In the genomic region with DNA sequence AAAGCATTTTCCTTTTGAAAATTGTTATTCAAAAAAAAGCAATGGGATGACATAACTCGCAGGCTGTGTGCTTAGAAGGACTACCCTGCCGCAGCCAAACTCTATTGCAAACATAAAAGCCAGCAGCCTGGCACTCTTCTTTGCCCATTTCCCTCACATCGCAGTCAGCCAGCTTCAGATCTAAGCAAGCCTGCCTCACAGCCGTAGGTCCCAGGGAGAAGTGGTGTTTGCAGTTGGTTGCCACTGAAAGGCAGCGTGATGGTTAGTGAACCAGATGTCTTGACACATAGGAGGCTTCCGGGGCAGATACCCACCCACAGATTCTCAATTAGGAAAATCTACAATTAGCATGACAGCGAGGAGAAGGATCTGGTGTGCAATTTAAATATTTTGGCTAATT, we compare ENCODE assay signal across 12 cellular contexts.
A peak's percentile ranks its signal among the peaks of the same experiment; 100 is the strongest.
DNase-seq lines count a peak whose midpoint lies in the region; ATAC-seq and TF ChIP-seq lines count a peak whose summit lies in the region.
"Had no signal": no experiment of that assay in that cellular context is flagged by ENCODE, and none has a peak within 500 bp of the region (broad histone marks: within the 10 kb centered on the region; RNA-seq: fewer than 3 reads in every experiment).

No MANE protein-coding gene starts in this region.

- H3K4me3 ChIP-seq in CD8-positive, alpha-beta T cell (ENCODE audit: low read depth, low read length), result no peak overlapping the region
- H3K4me3 ChIP-seq in neural progenitor cell, result peak overlapping the region; percentile 4
- H3K4me3 ChIP-seq in colonic mucosa, result no peak overlapping the region
- H3K4me3 ChIP-seq: K562, sigmoid colon had no signal

- peak overlapping the region; percentile 81 for H3K27ac Mint-ChIP-seq in CD8-positive, alpha-beta T cell
- no peak overlapping the region for H3K27ac Mint-ChIP-seq in neural progenitor cell
- H3K27ac Mint-ChIP-seq: dendritic cell treated with granulocyte-macrophage colony-stimulating factor and Interleukin-4, amounts not matched to agents 40 ng/mL and 50 ng/mL, for 4 days had no signal

- no peaks in the 10 kb centered on the region for H3K36me3 ChIP-seq in CD8-positive, alpha-beta T cell (ENCODE audit: insufficient read depth, low read length)
- no peaks in the 10 kb centered on the region for H3K36me3 ChIP-seq in neural progenitor cell
- no peaks in the 10 kb centered on the region for H3K36me3 ChIP-seq in colonic mucosa
- H3K36me3 ChIP-seq: sigmoid colon had no signal

- H3K27me3 Mint-ChIP-seq in CD8-positive, alpha-beta T cell (ENCODE audit: low read depth), result no peaks in the 10 kb centered on the region
- H3K27me3 Mint-ChIP-seq in neural progenitor cell (ENCODE audit: insufficient read depth, low read depth), result peaks cover 3% of the 10 kb centered on the region

- no peak for TF ChIP-seq CTCF in CD8-positive, alpha-beta T cell (IDR thresholded peaks at IDR 0.05)
- no peak for TF ChIP-seq CTCF in neural progenitor cell (IDR thresholded peaks at IDR 0.05)
- no peak for TF ChIP-seq CTCF in colonic mucosa (IDR thresholded peaks at IDR 0.05)

- peaks cover 54% of the 10 kb centered on the region for H3K4me1 ChIP-seq in CD8-positive, alpha-beta T cell (ENCODE audit: insufficient read depth, low read length)
- H3K4me1 ChIP-seq in neural progenitor cell (peaks cover 29% of the 10 kb centered on the region), colonic mucosa (no peaks in the 10 kb centered on the region)
- H3K4me1 ChIP-seq: sigmoid colon had no signal

- peaks cover 3% of the 10 kb centered on the region for H3K9me3 Mint-ChIP-seq in CD8-positive, alpha-beta T cell
- H3K9me3 Mint-ChIP-seq in neural progenitor cell, result peaks cover 6% of the 10 kb centered on the region

- H3K9ac ChIP-seq in neural progenitor cell (no peak overlapping the region), colonic mucosa (ENCODE audit: low read depth in 2 of 2, low read length in 2 of 2) (no peak overlapping the region)

- H3K4me1 Mint-ChIP-seq in CD8-positive, alpha-beta T cell (ENCODE audit: low read depth), result peaks cover 58% of the 10 kb centered on the region
- peaks cover 21% of the 10 kb centered on the region for H3K4me1 Mint-ChIP-seq in neural progenitor cell

- H3K9me3 ChIP-seq in CD8-positive, alpha-beta T cell (ENCODE audit: low read length), result peaks cover 2% of the 10 kb centered on the region
- H3K9me3 ChIP-seq in neural progenitor cell (ENCODE audit: low read depth), result peaks cover 3% of the 10 kb centered on the region
- no peaks in the 10 kb centered on the region for H3K9me3 ChIP-seq in colonic mucosa

- peak overlapping the region; percentile 59 for H3K4me2 ChIP-seq in neural progenitor cell

- peak overlapping the region; percentile 40 for H3K4me3 Mint-ChIP-seq in CD8-positive, alpha-beta T cell
- no peak overlapping the region for H3K4me3 Mint-ChIP-seq in neural progenitor cell
- H3K4me3 Mint-ChIP-seq: dendritic cell treated with granulocyte-macrophage colony-stimulating factor and Interleukin-4, amounts not matched to agents 40 ng/mL and 50 ng/mL, for 4 days had no signal

- H3K27me3 ChIP-seq in CD8-positive, alpha-beta T cell (ENCODE audit: insufficient read depth, low read length), result no peaks in the 10 kb centered on the region
- H3K27me3 ChIP-seq in neural progenitor cell, result no peaks in the 10 kb centered on the region
- H3K27me3 ChIP-seq in colonic mucosa, result no peaks in the 10 kb centered on the region
- H3K27me3 ChIP-seq: sigmoid colon had no signal

- no peak overlapping the region for H3K27ac ChIP-seq in CD8-positive, alpha-beta T cell (ENCODE audit: low read depth, low read length)
- H3K27ac ChIP-seq in neural progenitor cell, result peak overlapping the region; percentile 94
- H3K27ac ChIP-seq in colonic mucosa, result no peak overlapping the region
- H3K27ac ChIP-seq: sigmoid colon had no signal

- H2AFZ ChIP-seq in neural progenitor cell (replicated peaks), result no peak overlapping the region

- no peaks in the 10 kb centered on the region for H3K79me2 ChIP-seq in neural progenitor cell (ENCODE audit: low read depth)

- peak; percentile 27 for ATAC-seq in CD8-positive, alpha-beta T cell
- no peak for ATAC-seq in HG02763 (IDR thresholded peaks at IDR 0.05; ENCODE audit: unreplicated experiment)
- ATAC-seq: K562 had no signal

- peaks cover 16% of the 10 kb centered on the region for H3F3A ChIP-seq in neural progenitor cell (ENCODE audit: low read depth)

- CTCF ChIA-PET in CD8-positive, alpha-beta T cell (lab: Charles Lee), result interaction anchor here (0.6 to 8.8 kb wide), 2 partner anchors 35 to 145 kb away, joined by 3 to 70 read pairs; no protein-coding TSS in a partner anchor

- POLR2A ChIA-PET in CD8-positive, alpha-beta T cell (lab: Charles Lee), result no interaction called here

- no peaks in the 10 kb centered on the region for H4K20me1 ChIP-seq in neural progenitor cell (ENCODE audit: low read depth)

- intact Hi-C loops in CD8-positive, alpha-beta T cell (cut with DNase I, micrococcal nuclease), result no loop called here
- intact Hi-C loops in colonic mucosa (cut with DNase I), result no loop called here

- peaks cover 3% of the 10 kb centered on the region for H3K36me3 Mint-ChIP-seq in CD8-positive, alpha-beta T cell
- H3K36me3 Mint-ChIP-seq in neural progenitor cell, result no peaks in the 10 kb centered on the region

- peak in 6 of 7 experiments; percentile 6 to 72 (median 38) for DNase-seq in CD8-positive, alpha-beta T cell
- DNase-seq in SHP77 (lab: John Stamatoyannopoulos, UW) (peak; percentile 61 to 71), neural progenitor cell (ENCODE audit: low spot score) (peak; percentile 33), colonic mucosa (no peak), ecto neural progenitor cell (ENCODE audit: low spot score) (no peak), ureter (ENCODE audit: low spot score) (no peak)
- peak; percentile 17 for DNase-seq in activated naive CD4-positive, alpha-beta T cell treated with Interleukin-2 at 50 U/mL for 16 hours
- DNase-seq: NCI-H226, sigmoid colon had no signal

Comparison
In these comparisons a context has a peak if more than half of its experiments do, and no peak if none do; other contexts are left out.
1. DNase-seq: peak in CD8-positive, alpha-beta T cell (6 of 7), SHP77 (2 of 2), activated naive CD4-positive, alpha-beta T cell treated with Interleukin-2 at 50 U/mL for 16 hours (single experiment) and neural progenitor cell (single experiment); none in colonic mucosa (single experiment), ecto neural progenitor cell (single experiment) and ureter (single experiment).